Comparison of ENCODE assay signal across 17 cellular contexts in genomic region chr1:68047659-68048026, GRCh38. TPM values are rescaled to one million over a fixed set of nuclear protein-coding genes. Genes with fewer than 3 reads are reported as not detected.
DNase-seq lines count a peak whose midpoint lies in the region; ATAC-seq and TF ChIP-seq lines count a peak whose summit lies in the region.
"Had no signal": no experiment of that assay in that cellular context is flagged by ENCODE, and none has a peak within 500 bp of the region (broad histone marks: within the 10 kb centered on the region; RNA-seq: fewer than 3 reads in every experiment).

No MANE protein-coding gene starts in this region.

- in situ Hi-C loops in KBM-7 (cut with MboI; ENCODE audit: low pct_unique_long_range_greater_than_20kb, low sequenced_read_pairs), result no loop called here

- peak; percentile 12 to 25 for DNase-seq in activated T-cell treated with anti-CD3 and anti-CD28 coated beads, Interleukin-2, amount 50 U/mL, for 72 hours
- no peak for DNase-seq in activated T-cell treated with anti-CD3 and anti-CD28 coated beads, Interleukin-2, amount 50 U/mL, for 48 hours
- DNase-seq in WERI-Rb-1, result no peak
- DNase-seq in cerebellar nuclear complex (lab: John Stamatoyannopoulos, UW), result no peak
- no peak for DNase-seq in KBM-7
- DNase-seq: BE2C; CD4-positive, alpha-beta memory T cell; DMS153; DMS79 treated with DMSO at 0.1 percent for 48 hours; EL; GM23248 had no signal

- H3K27me3 ChIP-seq in WERI-Rb-1 (ENCODE audit: insufficient read depth, low read depth, severe bottlenecking), result no peaks in the 10 kb centered on the region

- peaks cover 0 to 2% of the 10 kb centered on the region in 2 donors for H3K9me3 Mint-ChIP-seq in activated T-cell treated with anti-CD3 and anti-CD28 coated beads, Interleukin-2, amount 50 U/mL, for 72 hours
- no peaks in the 10 kb centered on the region for H3K9me3 Mint-ChIP-seq in stimulated activated memory B cell treated with anti-CD40 and anti-IgM and Interleukin-4, amounts not matched to agents 10 μg/mL and 1 μg/mL and 100 μg/mL, for 72 hours

- H3K27ac ChIP-seq in WERI-Rb-1, result 0 out of 2 replicates have a peak overlapping the region, but pooled peaks have one; percentile 61
- H3K27ac ChIP-seq: C4-2B, GM23248, HL-60 had no signal

- TF ChIP-seq CTCF in WERI-Rb-1 (IDR thresholded peaks at IDR 0.05; ENCODE audit: low read depth, low read length), result no peak

- H3K4me3 Mint-ChIP-seq in activated T-cell treated with anti-CD3 and anti-CD28 coated beads, Interleukin-2, amount 50 U/mL, for 72 hours, result peak overlapping the region; percentile 15 to 49
- no peak overlapping the region for H3K4me3 Mint-ChIP-seq in stimulated activated memory B cell treated with anti-CD40 and anti-IgM and Interleukin-4, amounts not matched to agents 10 μg/mL and 1 μg/mL and 100 μg/mL, for 72 hours

- H3K27me3 Mint-ChIP-seq in activated T-cell treated with anti-CD3 and anti-CD28 coated beads, Interleukin-2, amount 50 U/mL, for 72 hours (ENCODE audit: low read depth), result peaks cover 46% of the 10 kb centered on the region
- no peaks in the 10 kb centered on the region for H3K27me3 Mint-ChIP-seq in stimulated activated memory B cell treated with anti-CD40 and anti-IgM and Interleukin-4, amounts not matched to agents 10 μg/mL and 1 μg/mL and 100 μg/mL, for 72 hours

- no peaks in the 10 kb centered on the region for H3K36me3 Mint-ChIP-seq in activated T-cell treated with anti-CD3 and anti-CD28 coated beads, Interleukin-2, amount 50 U/mL, for 72 hours (ENCODE audit: insufficient read depth in 2 of 2)
- H3K36me3 Mint-ChIP-seq in stimulated activated memory B cell treated with anti-CD40 and anti-IgM and Interleukin-4, amounts not matched to agents 10 μg/mL and 1 μg/mL and 100 μg/mL, for 72 hours, result no peaks in the 10 kb centered on the region
- H3K36me3 Mint-ChIP-seq: CD4-positive, alpha-beta memory T cell had no signal

- no peak overlapping the region for H3K27ac Mint-ChIP-seq in activated T-cell treated with anti-CD3 and anti-CD28 coated beads, Interleukin-2, amount 50 U/mL, for 72 hours
- no peak overlapping the region for H3K27ac Mint-ChIP-seq in stimulated activated memory B cell treated with anti-CD40 and anti-IgM and Interleukin-4, amounts not matched to agents 10 μg/mL and 1 μg/mL and 100 μg/mL, for 72 hours
- H3K27ac Mint-ChIP-seq: CD4-positive, alpha-beta memory T cell had no signal

- H3K9me3 ChIP-seq in WERI-Rb-1 (ENCODE audit: severe bottlenecking), result no peaks in the 10 kb centered on the region
- H3K9me3 ChIP-seq: BE2C had no signal

- ATAC-seq in activated T-cell treated with anti-CD3 and anti-CD28 coated beads, Interleukin-2, amount 50 U/mL, for 72 hours (replicated peaks in 1 of 2), result peak; percentile 78 to 80
- ATAC-seq in GM18868 (IDR thresholded peaks at IDR 0.05; ENCODE audit: unreplicated experiment) (peak; percentile 69), GM19455 (IDR thresholded peaks at IDR 0.05; ENCODE audit: unreplicated experiment) (no peak)
- ATAC-seq in stimulated activated memory B cell treated with anti-CD40 and anti-IgM and Interleukin-4, amounts not matched to agents 10 μg/mL and 1 μg/mL and 100 μg/mL, for 72 hours, result peak; percentile 29
- ATAC-seq: HCT116 had no signal

- peak overlapping the region; percentile 52 for H3K4me3 ChIP-seq in WERI-Rb-1 (ENCODE audit: low read depth, low read length)
- H3K4me3 ChIP-seq: GM23248 had no signal

- no peaks in the 10 kb centered on the region for H3K36me3 ChIP-seq in WERI-Rb-1
- H3K36me3 ChIP-seq: BE2C had no signal

- peaks cover 4% of the 10 kb centered on the region for H3K4me1 Mint-ChIP-seq in activated T-cell treated with anti-CD3 and anti-CD28 coated beads, Interleukin-2, amount 50 U/mL, for 72 hours (ENCODE audit: low read depth)
- H3K4me1 Mint-ChIP-seq in stimulated activated memory B cell treated with anti-CD40 and anti-IgM and Interleukin-4, amounts not matched to agents 10 μg/mL and 1 μg/mL and 100 μg/mL, for 72 hours, result no peaks in the 10 kb centered on the region

RNA-seq across cellular contexts. Expression of gene DIRAS3, which starts 2.8 kb away (rescaled TPM):
- total RNA-seq in activated T-cell treated with anti-CD3 and anti-CD28 coated beads, Interleukin-2, amount 50 U/mL, for 72 hours, result 1 to 10 TPM in 1 of 2 donors, under 1 TPM in 1; 0.72 to 1.0 TPM
- total RNA-seq: CD4-positive, alpha-beta memory T cell had no signal

Comparison
In these comparisons a context has a peak if more than half of its experiments do, and no peak if none do; other contexts are left out.
1. DNase-seq: peak in activated T-cell treated with anti-CD3 and anti-CD28 coated beads, Interleukin-2, amount 50 U/mL, for 72 hours (2 of 2); none in activated T-cell treated with anti-CD3 and anti-CD28 coated beads, Interleukin-2, amount 50 U/mL, for 48 hours (0 of 2), WERI-Rb-1 (single experiment), cerebellar nuclear complex (0 of 2) and KBM-7 (single experiment).